ENCODE assay signal across 1 cellular context in genomic region chr5:177429248-177430045, GRCh38.
TF ChIP-seq lines count a peak whose summit lies in the region.

No MANE protein-coding gene starts in this region.

TF ChIP-seq in GM12878, 131 proteins besides CTCF, POLR2A, EP300 and RAD21 (continued from another document):
- TF ChIP-seq, protein P1, sequence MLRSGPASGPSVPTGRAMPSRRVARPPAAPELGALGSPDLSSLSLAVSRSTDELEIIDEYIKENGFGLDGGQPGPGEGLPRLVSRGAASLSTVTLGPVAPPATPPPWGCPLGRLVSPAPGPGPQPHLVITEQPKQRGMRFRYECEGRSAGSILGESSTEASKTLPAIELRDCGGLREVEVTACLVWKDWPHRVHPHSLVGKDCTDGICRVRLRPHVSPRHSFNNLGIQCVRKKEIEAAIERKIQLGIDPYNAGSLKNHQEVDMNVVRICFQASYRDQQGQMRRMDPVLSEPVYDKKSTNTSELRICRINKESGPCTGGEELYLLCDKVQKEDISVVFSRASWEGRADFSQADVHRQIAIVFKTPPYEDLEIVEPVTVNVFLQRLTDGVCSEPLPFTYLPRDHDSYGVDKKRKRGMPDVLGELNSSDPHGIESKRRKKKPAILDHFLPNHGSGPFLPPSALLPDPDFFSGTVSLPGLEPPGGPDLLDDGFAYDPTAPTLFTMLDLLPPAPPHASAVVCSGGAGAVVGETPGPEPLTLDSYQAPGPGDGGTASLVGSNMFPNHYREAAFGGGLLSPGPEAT (IDR thresholded peaks at IDR 0.05; ENCODE audit: low read depth), result peak; percentile 37
- TF ChIP-seq NFXL1 (IDR thresholded peaks at IDR 0.05; ENCODE audit: borderline replicate concordance), result no peak
- TF ChIP-seq MLLT1 (IDR thresholded peaks at IDR 0.05), result 0 out of 2 replicates have a peak, but pooled peaks have one; percentile 21
- TF ChIP-seq MAX (IDR thresholded peaks at IDR 0.05; ENCODE audit: low read depth, low read length), result peak; percentile 14; the same call in 1 of the 2 replicates
- 0 out of 2 replicates have a peak, but pooled peaks have one; percentile 23 for TF ChIP-seq RB1 (IDR thresholded peaks at IDR 0.05; ENCODE audit: borderline replicate concordance)
- no peak for TF ChIP-seq NR2C2 (IDR thresholded peaks at IDR 0.05; ENCODE audit: borderline replicate concordance, control insufficient read depth, insufficient read length, low read depth)
- no peak for TF ChIP-seq ZNF217 (IDR thresholded peaks at IDR 0.05)
- peak in 1 of 2 experiments; percentile 80; a peak in 2 of 3 replicates for TF ChIP-seq EGR1 (IDR thresholded peaks at IDR 0.05; ENCODE audit: borderline replicate concordance in 1 of 2, low read depth in 2 of 2, low read length in 2 of 2)
- TF ChIP-seq, protein P2, sequence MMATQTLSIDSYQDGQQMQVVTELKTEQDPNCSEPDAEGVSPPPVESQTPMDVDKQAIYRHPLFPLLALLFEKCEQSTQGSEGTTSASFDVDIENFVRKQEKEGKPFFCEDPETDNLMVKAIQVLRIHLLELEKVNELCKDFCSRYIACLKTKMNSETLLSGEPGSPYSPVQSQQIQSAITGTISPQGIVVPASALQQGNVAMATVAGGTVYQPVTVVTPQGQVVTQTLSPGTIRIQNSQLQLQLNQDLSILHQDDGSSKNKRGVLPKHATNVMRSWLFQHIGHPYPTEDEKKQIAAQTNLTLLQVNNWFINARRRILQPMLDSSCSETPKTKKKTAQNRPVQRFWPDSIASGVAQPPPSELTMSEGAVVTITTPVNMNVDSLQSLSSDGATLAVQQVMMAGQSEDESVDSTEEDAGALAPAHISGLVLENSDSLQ (IDR thresholded peaks at IDR 0.05), result no peak; the same call in 1 of the 2 replicates
- no peak for TF ChIP-seq SMAD5 (IDR thresholded peaks at IDR 0.05; ENCODE audit: low read depth)
- TF ChIP-seq SRF (IDR thresholded peaks at IDR 0.05; ENCODE audit: low read depth in 2 of 2, low read length in 2 of 2), result 0 out of 4 replicates have a peak, but pooled peaks of 1 of the 2 experiments have one; percentile 24
- TF ChIP-seq MEF2A (IDR thresholded peaks at IDR 0.05; ENCODE audit: insufficient read depth, low read depth, low read length), result no peak
- TF ChIP-seq, protein P3, sequence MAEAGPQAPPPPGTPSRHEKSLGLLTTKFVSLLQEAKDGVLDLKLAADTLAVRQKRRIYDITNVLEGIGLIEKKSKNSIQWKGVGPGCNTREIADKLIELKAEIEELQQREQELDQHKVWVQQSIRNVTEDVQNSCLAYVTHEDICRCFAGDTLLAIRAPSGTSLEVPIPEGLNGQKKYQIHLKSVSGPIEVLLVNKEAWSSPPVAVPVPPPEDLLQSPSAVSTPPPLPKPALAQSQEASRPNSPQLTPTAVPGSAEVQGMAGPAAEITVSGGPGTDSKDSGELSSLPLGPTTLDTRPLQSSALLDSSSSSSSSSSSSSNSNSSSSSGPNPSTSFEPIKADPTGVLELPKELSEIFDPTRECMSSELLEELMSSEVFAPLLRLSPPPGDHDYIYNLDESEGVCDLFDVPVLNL (IDR thresholded peaks at IDR 0.05; ENCODE audit: low read depth, low read length), result no peak
- no peak for TF ChIP-seq KDM1A (IDR thresholded peaks at IDR 0.05; ENCODE audit: borderline replicate concordance)
- no peak for TF ChIP-seq RAD51 (IDR thresholded peaks at IDR 0.05)
- TF ChIP-seq BCL3 (IDR thresholded peaks at IDR 0.05; ENCODE audit: borderline replicate concordance, insufficient read depth, low read depth, low read length, poor library complexity, severe bottlenecking), result peak; percentile 8
- TF ChIP-seq BHLHE40 (IDR thresholded peaks at IDR 0.05; ENCODE audit: borderline replicate concordance in 1 of 2, low read depth in 2 of 2, low read length in 1 of 2), result peak; percentile 68 to 69; a peak in 3 of 4 replicates
- TF ChIP-seq YBX1 (IDR thresholded peaks at IDR 0.05), result no peak
- 0 out of 2 replicates have a peak, but pooled peaks have one; percentile 60 for TF ChIP-seq POLR2AphosphoS5 (IDR thresholded peaks at IDR 0.05; ENCODE audit: low read length)
- TF ChIP-seq ATF7 (IDR thresholded peaks at IDR 0.05; ENCODE audit: low read depth), result peak; percentile 49; the same call in 1 of the 2 replicates
- TF ChIP-seq HCFC1 (IDR thresholded peaks at IDR 0.05; ENCODE audit: low read length), result no peak
- peak; percentile 99; the same call in 1 of the 2 replicates for TF ChIP-seq HDGF (IDR thresholded peaks at IDR 0.05)
- no peak for TF ChIP-seq RBBP5 (conservative IDR thresholded peaks at IDR 0.05)
- peak; percentile 72; the same call in 1 of the 2 replicates for TF ChIP-seq MXI1 (IDR thresholded peaks at IDR 0.05; ENCODE audit: low read depth, low read length)
